ENCODE assay signal across 8 cellular contexts in the genomic region with DNA sequence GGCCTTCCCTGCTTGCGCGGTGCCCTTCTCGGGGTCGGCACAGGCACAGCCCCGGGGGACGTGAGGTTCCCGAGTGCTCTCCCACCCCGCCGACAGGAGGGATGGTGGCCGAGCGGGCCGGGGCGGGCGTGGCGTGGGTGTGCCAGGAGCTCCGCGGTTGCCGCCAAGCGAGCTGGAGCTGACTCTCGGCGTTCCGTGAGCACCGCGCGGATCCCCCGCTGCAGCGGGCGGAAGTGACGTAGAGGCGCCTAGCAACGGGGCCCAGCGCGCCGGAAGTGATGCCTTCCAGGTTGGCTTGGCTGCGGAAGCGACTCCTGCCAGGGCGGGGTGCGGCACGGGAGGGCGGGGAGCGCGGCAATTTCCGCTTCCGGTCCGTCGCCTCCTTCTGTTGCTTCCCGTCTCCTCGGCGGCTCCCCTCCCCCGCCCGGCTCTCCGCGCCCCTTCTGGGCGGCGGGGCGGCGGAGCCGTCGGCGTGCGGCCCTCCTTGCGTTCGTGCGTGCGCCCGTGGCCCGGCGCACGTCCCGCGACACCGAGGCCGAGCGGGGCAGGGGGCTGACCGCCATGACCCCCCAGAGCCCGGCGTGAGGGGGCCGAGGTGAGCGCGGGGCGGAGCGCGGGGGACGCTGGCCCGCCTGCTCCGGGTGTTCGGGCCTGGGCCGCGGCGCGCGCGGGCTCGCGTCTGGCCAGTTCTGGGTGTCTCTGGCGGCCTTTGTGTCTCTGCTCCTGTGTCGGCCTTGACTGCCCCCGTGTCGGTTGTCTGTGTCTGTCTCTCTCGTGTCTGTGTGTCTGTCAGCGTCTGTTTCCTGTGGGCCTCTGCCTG. TPM values are rescaled to one million over a fixed set of nuclear protein-coding genes. Genes with fewer than 3 reads are reported as not detected.
A peak's percentile ranks its signal among the peaks of the same experiment; 100 is the strongest.
DNase-seq lines count a peak whose midpoint lies in the region; ATAC-seq, FAIRE-seq and TF ChIP-seq lines count a peak whose summit lies in the region.

Gene EPN1 (plus strand): TSS at position 386 of the 820 bp plus-strand sequence. CDS start 3,402 bp downstream, outside the sequence.

- CTCF ChIA-PET in activated CD4-positive, alpha-beta T cell treated with anti-CD3 and anti-CD28 coated beads for 36 hours (lab: Charles Lee) = interaction anchor here (1.8 kb wide), 1 partner anchor 42 kb away, joined by 5 read pairs; no protein-coding TSS in a partner anchor

- FAIRE-seq in GM19239 (lab: Jason Lieb, UNC) = peak; percentile 93

- H3K27ac Mint-ChIP-seq in activated CD4-positive, alpha-beta T cell treated with anti-CD3 and anti-CD28 coated beads for 36 hours = peak within 1 kb of the TSS; percentile 96
- H3K27ac Mint-ChIP-seq in chondrocyte (ENCODE audit: unreplicated experiment) = peak within 1 kb of the TSS; percentile 98

- POLR2A ChIA-PET in activated CD4-positive, alpha-beta T cell treated with anti-CD3 and anti-CD28 coated beads for 36 hours (lab: Charles Lee) = no interaction called here

- no peak for TF ChIP-seq CTCF in chondrocyte (IDR thresholded peaks at IDR 0.05)

- intact Hi-C loops in activated CD4-positive, alpha-beta T cell treated with anti-CD3 and anti-CD28 coated beads for 36 hours (cut with DNase I, micrococcal nuclease) = loop anchor here (1.0 to 2.0 kb wide), 11 partner anchors 20 to 640 kb away; partner anchors contain the start of genes U2AF2 (in 2 of the 2), FIZ1 (in 1 of the 2), PPP1R12C (in 1 of the 2) and RPL28 (in 1 of the 2)

- H3K4me3 Mint-ChIP-seq in activated CD4-positive, alpha-beta T cell treated with anti-CD3 and anti-CD28 coated beads for 36 hours = peak within 1 kb of the TSS; percentile 95
- peak within 1 kb of the TSS; percentile 98 for H3K4me3 Mint-ChIP-seq in chondrocyte (ENCODE audit: unreplicated experiment)

- H3K9me3 Mint-ChIP-seq in activated CD4-positive, alpha-beta T cell treated with anti-CD3 and anti-CD28 coated beads for 36 hours (ENCODE audit: low read depth) = no peaks in the 10 kb centered on the region
- no peaks in the 10 kb centered on the region for H3K9me3 Mint-ChIP-seq in chondrocyte (ENCODE audit: low read depth)

- DNase-seq in Ammon's horn (ENCODE audit: low spot score) = peak; percentile 97
- peak; percentile 99 for DNase-seq in GM19239 (ENCODE audit: insufficient read length, low spot score)
- peak; percentile 94 to 97 for DNase-seq in NCI-H524 (lab: John Stamatoyannopoulos, UW)
- peak; percentile 99 for DNase-seq in activated CD4-positive, alpha-beta T cell treated with anti-CD3 and anti-CD28 coated beads for 36 hours
- DNase-seq in chondrocyte (ENCODE audit: low spot score) = peak; percentile 98
- peak; percentile 91 for DNase-seq in kidney glomerular epithelial cell (lab: John Stamatoyannopoulos, UW)
- peak; percentile 97 for DNase-seq in stimulated activated CD4-positive, alpha-beta T cell treated with anti-CD3 and anti-CD28 coated beads, Interleukin-15, amount 100 ng/mL, for 48 hours (ENCODE audit: low read depth in 2 of 2)

- no peaks in the 10 kb centered on the region for H3K27me3 Mint-ChIP-seq in activated CD4-positive, alpha-beta T cell treated with anti-CD3 and anti-CD28 coated beads for 36 hours
- H3K27me3 Mint-ChIP-seq in chondrocyte (ENCODE audit: low read depth) = no peaks in the 10 kb centered on the region

- peaks cover 59% of the 10 kb centered on the region for H3K36me3 Mint-ChIP-seq in activated CD4-positive, alpha-beta T cell treated with anti-CD3 and anti-CD28 coated beads for 36 hours (ENCODE audit: low read depth)
- H3K36me3 Mint-ChIP-seq in chondrocyte (ENCODE audit: low read depth) = peaks cover 16% of the 10 kb centered on the region

- peaks cover 63% of the 10 kb centered on the region for H3K4me1 Mint-ChIP-seq in activated CD4-positive, alpha-beta T cell treated with anti-CD3 and anti-CD28 coated beads for 36 hours
- peaks cover 45% of the 10 kb centered on the region for H3K4me1 Mint-ChIP-seq in chondrocyte (ENCODE audit: low read depth)

- peak; percentile 65 for ATAC-seq in HG03442 (IDR thresholded peaks at IDR 0.05; ENCODE audit: unreplicated experiment)
- ATAC-seq in activated CD4-positive, alpha-beta T cell treated with anti-CD3 and anti-CD28 coated beads for 36 hours = peak; percentile 91

RNA-seq across cellular contexts. Expression of gene EPN1, which starts in this region (rescaled TPM):
- 10 to 100 TPM; 32.5 to 37.1 TPM for total RNA-seq in activated CD4-positive, alpha-beta T cell treated with anti-CD3 and anti-CD28 coated beads for 36 hours
- 105 to 127 TPM (median 124 TPM) in 3 replicates for total RNA-seq in chondrocyte

Comparison
In these comparisons a context has a peak if more than half of its experiments do, and no peak if none do; other contexts are left out.
1. Peak in every context shown above with its lines: DNase-seq and ATAC-seq.